15 cellular contexts compared by ENCODE assay signal in genomic region chr2:62939735-62940491, GRCh38.
DNase-seq lines count a peak whose midpoint lies in the region; ATAC-seq and TF ChIP-seq lines count a peak whose summit lies in the region.
"Had no signal": no experiment of that assay in that cellular context is flagged by ENCODE, and none has a peak within 500 bp of the region (broad histone marks: within the 10 kb centered on the region; RNA-seq: fewer than 3 reads in every experiment).

No MANE protein-coding gene starts in this region.

- H3K4me1 ChIP-seq in left lung: no peaks in the 10 kb centered on the region
- H3K4me1 ChIP-seq in aorta (ENCODE audit: control insufficient read depth in 1 of 2, insufficient read depth in 2 of 2, low read length in 2 of 2): no peaks in the 10 kb centered on the region

- H3K9me3 ChIP-seq in left lung (no peaks in the 10 kb centered on the region), aorta (ENCODE audit: control insufficient read depth, low read length) (no peaks in the 10 kb centered on the region)

- H3K9me3 Mint-ChIP-seq in natural killer cell: no peaks in the 10 kb centered on the region
- H3K9me3 Mint-ChIP-seq: stimulated activated memory B cell treated with anti-CD40 and anti-IgM and Interleukin-4, amounts not matched to agents 10 μg/mL and 1 μg/mL and 100 μg/mL, for 72 hours; T-cell had no signal

- DNase-seq in AG10803 (ENCODE audit: low read depth) (peak; percentile 88), M059J (ENCODE audit: low read depth) (peak; percentile 83), choroid plexus epithelial cell (ENCODE audit: low read depth) (peak; percentile 82), left lung (no peak), natural killer cell (no peak), aorta (no peak)
- DNase-seq: anterior cingulate cortex, MM.1S, NCI-H2171, T-cell had no signal

- no peak overlapping the region for H3K4me3 Mint-ChIP-seq in natural killer cell
- H3K4me3 Mint-ChIP-seq: stimulated activated memory B cell treated with anti-CD40 and anti-IgM and Interleukin-4, amounts not matched to agents 10 μg/mL and 1 μg/mL and 100 μg/mL, for 72 hours; T-cell had no signal

- H3K4me3 ChIP-seq in AG10803 (ENCODE audit: low read length) (no peak overlapping the region), choroid plexus epithelial cell (ENCODE audit: low read depth, low read length) (no peak overlapping the region), left lung (no peak overlapping the region), aorta (ENCODE audit: low read length in 2 of 2) (no peak overlapping the region)

- H3K4me1 Mint-ChIP-seq in natural killer cell: no peaks in the 10 kb centered on the region
- H3K4me1 Mint-ChIP-seq: stimulated activated memory B cell treated with anti-CD40 and anti-IgM and Interleukin-4, amounts not matched to agents 10 μg/mL and 1 μg/mL and 100 μg/mL, for 72 hours; T-cell had no signal

- H3K27me3 ChIP-seq in left lung (no peaks in the 10 kb centered on the region), aorta (ENCODE audit: control insufficient read depth in 1 of 2, insufficient read depth in 2 of 2, low read length in 1 of 2) (no peaks in the 10 kb centered on the region)

- 93 to 94% methylated on average over 5 of the region's 5 CpGs for WGBS in aorta, 2 donors

- intact Hi-C loops in left lung (cut with DNase I): no loop called here
- intact Hi-C loops in natural killer cell (cut with micrococcal nuclease): no loop called here
- intact Hi-C loops in aorta (cut with DNase I): no loop called here

- no peak overlapping the region for H3K27ac Mint-ChIP-seq in natural killer cell
- H3K27ac Mint-ChIP-seq: progenitor cell of endocrine pancreas; stimulated activated memory B cell treated with anti-CD40 and anti-IgM and Interleukin-4, amounts not matched to agents 10 μg/mL and 1 μg/mL and 100 μg/mL, for 72 hours; T-cell had no signal

- ATAC-seq in left lung (peak; percentile 14), HG03457 (IDR thresholded peaks at IDR 0.05; ENCODE audit: unreplicated experiment) (no peak), natural killer cell (no peak), GM19324 (IDR thresholded peaks at IDR 0.05; ENCODE audit: low FRiP score, unreplicated experiment) (no peak), aorta (ENCODE audit: low FRiP score) (no peak)
- ATAC-seq: activated CD4-positive, CD25-positive, alpha-beta regulatory T cell treated with anti-CD3 and anti-CD28 coated beads, Interleukin-2, amount 50 U/mL, for 24 hours; stimulated activated memory B cell treated with anti-CD40 and anti-IgM and Interleukin-4, amounts not matched to agents 10 μg/mL and 1 μg/mL and 100 μg/mL, for 72 hours; T-cell had no signal

- H3K27ac ChIP-seq in left lung (no peak overlapping the region), aorta (ENCODE audit: low read depth in 1 of 2, low read length in 2 of 2) (no peak overlapping the region)

- TF ChIP-seq CTCF in AG10803 (conservative IDR thresholded peaks at IDR 0.05; ENCODE audit: low read length): no peak
- TF ChIP-seq CTCF in choroid plexus epithelial cell (conservative IDR thresholded peaks at IDR 0.05; ENCODE audit: low read depth, low read length): no peak
- TF ChIP-seq CTCF in left lung (IDR thresholded peaks at IDR 0.05): no peak
- TF ChIP-seq CTCF in natural killer cell (IDR thresholded peaks at IDR 0.05): no peak

- H3K36me3 Mint-ChIP-seq in natural killer cell: no peaks in the 10 kb centered on the region
- H3K36me3 Mint-ChIP-seq: stimulated activated memory B cell treated with anti-CD40 and anti-IgM and Interleukin-4, amounts not matched to agents 10 μg/mL and 1 μg/mL and 100 μg/mL, for 72 hours had no signal

- H3K36me3 ChIP-seq in left lung: no peaks in the 10 kb centered on the region
- H3K36me3 ChIP-seq in aorta (ENCODE audit: control insufficient read depth in 1 of 2, insufficient read depth in 2 of 2, low read length in 1 of 2): no peaks in the 10 kb centered on the region

- H3K27me3 Mint-ChIP-seq in natural killer cell (ENCODE audit: low read depth in 2 of 2): no peaks in the 10 kb centered on the region
- H3K27me3 Mint-ChIP-seq: progenitor cell of endocrine pancreas; stimulated activated memory B cell treated with anti-CD40 and anti-IgM and Interleukin-4, amounts not matched to agents 10 μg/mL and 1 μg/mL and 100 μg/mL, for 72 hours; T-cell had no signal

Comparison
In these comparisons a context has a peak if more than half of its experiments do, and no peak if none do; other contexts are left out.
1. DNase-seq: peak in AG10803 (single experiment), M059J (single experiment) and choroid plexus epithelial cell (single experiment); none in left lung (0 of 2), natural killer cell (single experiment) and aorta (0 of 2).